Comparison of ENCODE assay signal across 8 cellular contexts in the genomic region with DNA sequence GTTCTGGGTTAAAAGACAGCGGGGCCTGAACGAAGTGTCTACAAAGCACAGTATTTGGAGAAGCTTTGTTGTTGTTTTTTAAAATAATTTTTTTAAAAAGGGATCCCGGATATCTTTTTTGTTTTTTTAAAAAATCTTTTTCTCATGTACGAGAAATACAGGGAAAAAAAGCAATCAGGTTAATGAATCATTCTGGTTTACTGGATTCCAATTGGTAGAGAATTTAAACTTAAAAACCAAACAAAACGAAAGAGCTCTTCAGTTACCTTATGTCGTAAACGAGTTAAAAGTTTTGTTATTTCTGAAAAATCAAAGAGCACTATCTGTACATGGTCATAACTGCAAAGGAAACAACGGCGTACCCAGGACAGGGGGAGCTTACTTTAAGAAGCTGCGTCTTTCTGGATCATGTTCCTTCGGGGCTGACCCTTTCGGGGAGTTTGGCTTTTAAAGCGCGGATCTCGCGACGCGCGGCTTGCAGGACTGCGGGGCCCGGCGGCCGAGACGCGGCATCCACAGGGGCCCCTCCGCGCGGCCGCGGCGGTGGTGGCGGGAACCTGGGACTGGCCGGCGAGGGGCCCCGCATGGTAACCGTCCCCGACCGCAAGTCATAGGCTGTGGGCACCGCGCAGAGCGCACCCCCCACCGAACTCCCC. TPM values are rescaled to one million over a fixed set of nuclear protein-coding genes. Genes with fewer than 3 reads are reported as not detected.
DNase-seq lines count a peak whose midpoint lies in the region; ATAC-seq and TF ChIP-seq lines count a peak whose summit lies in the region.

No MANE protein-coding gene starts in this region.

- H3K4me1 ChIP-seq in testis = peaks cover 11% of the 10 kb centered on the region

- no peak for TF ChIP-seq POLR2A in lower leg skin (IDR thresholded peaks at IDR 0.05)
- TF ChIP-seq POLR2A in testis (IDR thresholded peaks at IDR 0.05) = no peak

- WGBS in lower leg skin, 2 donors = 3 to 4% methylated on average over 25 of the region's 42 CpGs
- WGBS in testis, 2 donors = 3% methylated on average over 19 to 42 of the region's 42 CpGs

- peak; percentile 75 for DNase-seq in Right ventricle myocardium inferior (ENCODE audit: missing footprints)
- no peak for DNase-seq in cardiac septum (ENCODE audit: low spot score)
- peak; percentile 52 for DNase-seq in NCI-H774 (lab: John Stamatoyannopoulos, UW)
- no peak for DNase-seq in dorsolateral prefrontal cortex
- no peak for DNase-seq in lower leg skin (ENCODE audit: low spot score in 2 of 2)
- peak; percentile 64 for DNase-seq in testis
- no peak for DNase-seq in HUDEP-2 (lab: John Stamatoyannopoulos, UW; ENCODE audit: unreplicated experiment in 76 of 76)
- no peak for DNase-seq in NCI-H2029 treated with DMSO at 0.1 percent for 48 hours (lab: John Stamatoyannopoulos, UW)

- H3K9me3 ChIP-seq in testis = no peaks in the 10 kb centered on the region

- peak overlapping the region; percentile 50 to 84 (median 68) for H3K4me3 ChIP-seq in dorsolateral prefrontal cortex
- peak overlapping the region; percentile 72 for H3K4me3 ChIP-seq in lower leg skin (ENCODE audit: low read depth, poor library complexity, severe bottlenecking)
- H3K4me3 ChIP-seq in testis = peak overlapping the region; percentile 91 to 93

- no peaks in the 10 kb centered on the region for H3K36me3 ChIP-seq in testis (ENCODE audit: low read depth, missing control alignments)

- intact Hi-C loops in Right ventricle myocardium inferior (cut with DNase I) = no loop called here
- intact Hi-C loops in cardiac septum (cut with DNase I) = no loop called here
- intact Hi-C loops in dorsolateral prefrontal cortex (cut with DNase I) = no loop called here
- intact Hi-C loops in lower leg skin (cut with DNase I; ENCODE audit: low total_unique reads) = no loop called here
- intact Hi-C loops in testis (cut with DNase I; ENCODE audit: low total_unique reads) = no loop called here

- ATAC-seq in Right ventricle myocardium inferior = peak; percentile 68

- no peak for TF ChIP-seq CTCF in dorsolateral prefrontal cortex (IDR thresholded peaks at IDR 0.05 in 54 of 56, conservative IDR thresholded peaks at IDR 0.05 in 2 of 56; ENCODE audit: low read depth in 1 of 56, partially characterized antibody in 56 of 56)
- TF ChIP-seq CTCF in lower leg skin (IDR thresholded peaks at IDR 0.05) = no peak
- TF ChIP-seq CTCF in testis (IDR thresholded peaks at IDR 0.05) = no peak

- H3K27me3 ChIP-seq in dorsolateral prefrontal cortex (peaks cover 0 to 58% (median 28%) of the 10 kb centered on the region in 45 donors), testis (no peaks in the 10 kb centered on the region)

- peak overlapping the region in 2 of 59 donors; percentile 21 to 36 for H3K27ac ChIP-seq in dorsolateral prefrontal cortex
- H3K27ac ChIP-seq in testis = peak overlapping the region; percentile 84 to 86

RNA-seq across cellular contexts. Expression of a gene that starts 0.9 kb away (rescaled TPM):
- 6.7 TPM for total RNA-seq in Right ventricle myocardium inferior
- 0.32 TPM for total RNA-seq in cardiac septum
- 1 to 10 TPM in 114 of 120 experiments, under 1 TPM in 6; 0.86 to 4.9 (median 2.1) TPM for total RNA-seq in dorsolateral prefrontal cortex
- total RNA-seq in lower leg skin = 100 to 1,000 TPM in 3 of 4 donors, 10 to 100 TPM in 1; 70.4 to 199 (median 146) TPM
- total RNA-seq in testis = 10 to 100 TPM; 16.1 to 16.6 TPM
- 8.4 TPM for polyA plus RNA-seq in testis (ENCODE audit: insufficient read depth, low read depth, low replicate concordance)

Comparison
In these comparisons a context has a peak if more than half of its experiments do, and no peak if none do; other contexts are left out.
1. DNase-seq: peak in Right ventricle myocardium inferior (single experiment), NCI-H774 (single experiment) and testis (single experiment); none in cardiac septum (single experiment), dorsolateral prefrontal cortex (0 of 10), lower leg skin (0 of 2), HUDEP-2 (0 of 76) and NCI-H2029 treated with DMSO at 0.1 percent for 48 hours (single experiment).
2. Peak in every context shown above with its lines, with median percentiles within 50 percentile points of each other: H3K4me3 ChIP-seq.